9 cellular contexts compared by ENCODE assay signal in genomic region chr6:33172307-33173227, GRCh38. TPM values are rescaled to one million over a fixed set of nuclear protein-coding genes. Genes with fewer than 3 reads are reported as not detected.
DNase-seq lines count a peak whose midpoint lies in the region; ATAC-seq, FAIRE-seq and TF ChIP-seq lines count a peak whose summit lies in the region.
"Had no signal": no experiment of that assay in that cellular context is flagged by ENCODE, and none has a peak within 500 bp of the region (broad histone marks: within the 10 kb centered on the region; RNA-seq: fewer than 3 reads in every experiment).

No MANE protein-coding gene starts in this region.

- no peak for DNase-seq in CD14-positive monocyte (ENCODE audit: low spot score)
- DNase-seq in HTR-8/SVneo (ENCODE audit: insufficient read length, low spot score) = peak; percentile 78
- no peak for DNase-seq in lung (ENCODE audit: low spot score)
- no peak for DNase-seq in activated T-cell treated with anti-CD3 and anti-CD28 coated beads, Interleukin-2, amount 50 U/mL, for 1 hour
- DNase-seq in activated CD8-positive, alpha-beta memory T cell treated with anti-CD3 and anti-CD28 coated beads, Interleukin-2, amount 50 U/mL, for 4 hours = no peak

- H3K27ac Mint-ChIP-seq in CD14-positive monocyte (no peak overlapping the region), brain (peak overlapping the region in 1 of 5 experiments; percentile 21)
- H3K27ac Mint-ChIP-seq: activated naive CD8-positive, alpha-beta T cell had no signal

- WGBS in lung, 2 donors = 67 to 76% methylated on average over 12 of the region's 12 CpGs

- intact Hi-C loops in CD14-positive monocyte (cut with micrococcal nuclease) = no loop called here

- H3K36me3 ChIP-seq in lung (ENCODE audit: control insufficient read depth in 2 of 2, insufficient read depth in 2 of 2, low read length in 2 of 2) = no peaks in the 10 kb centered on the region

- no peak overlapping the region for H3K27ac ChIP-seq in lung (ENCODE audit: low read depth in 1 of 2, low read length in 1 of 2)

- no peaks in the 10 kb centered on the region for H3K9me3 ChIP-seq in lung (ENCODE audit: control insufficient read depth in 2 of 2, insufficient read depth in 1 of 2, low read length in 1 of 2)

- no peaks in the 10 kb centered on the region for H3K36me3 Mint-ChIP-seq in CD14-positive monocyte
- no peaks in the 10 kb centered on the region for H3K36me3 Mint-ChIP-seq in brain
- H3K36me3 Mint-ChIP-seq: activated naive CD8-positive, alpha-beta T cell had no signal

- ATAC-seq in lung (ENCODE audit: insufficient read depth, low FRiP score) (no peak), GM21515 (IDR thresholded peaks at IDR 0.05; ENCODE audit: unreplicated experiment) (no peak), HG03025 (IDR thresholded peaks at IDR 0.05; ENCODE audit: low FRiP score, unreplicated experiment) (no peak)

- no peak overlapping the region for H3K4me3 Mint-ChIP-seq in CD14-positive monocyte
- H3K4me3 Mint-ChIP-seq in brain = no peak overlapping the region
- H3K4me3 Mint-ChIP-seq: activated naive CD8-positive, alpha-beta T cell had no signal

- peak; percentile 63 for TF ChIP-seq CTCF in CD14-positive monocyte (IDR thresholded peaks at IDR 0.05)
- peak; percentile 36 to 50 for TF ChIP-seq CTCF in brain (conservative IDR thresholded peaks at IDR 0.05)
- peak; percentile 4 for TF ChIP-seq CTCF in lung (IDR thresholded peaks at IDR 0.05; ENCODE audit: control extremely low read depth, extremely low read depth)

- H3K27me3 Mint-ChIP-seq in CD14-positive monocyte (ENCODE audit: low read depth in 3 of 3) (peaks cover 8 to 21% (median 17%) of the 10 kb centered on the region in 3 donors), brain (peaks cover 7% of the 10 kb centered on the region)
- H3K27me3 Mint-ChIP-seq: activated naive CD8-positive, alpha-beta T cell had no signal

- H3K27me3 ChIP-seq in lung (ENCODE audit: control insufficient read depth, insufficient read depth) = no peaks in the 10 kb centered on the region

- peaks cover 0 to 4% (median 0%) of the 10 kb centered on the region in 7 donors for H3K9me3 Mint-ChIP-seq in CD14-positive monocyte
- no peaks in the 10 kb centered on the region for H3K9me3 Mint-ChIP-seq in brain

- H3K4me1 ChIP-seq in lung (ENCODE audit: control insufficient read depth in 2 of 2, insufficient read depth in 2 of 2, low read length in 2 of 2) = no peaks in the 10 kb centered on the region

- H3K4me1 Mint-ChIP-seq in CD14-positive monocyte (no peaks in the 10 kb centered on the region), brain (no peaks in the 10 kb centered on the region)

- no peak overlapping the region for H3K4me3 ChIP-seq in lung

- peak; percentile 33 for FAIRE-seq in HTR-8/SVneo (lab: Jason Lieb, UNC)

RNA-seq across cellular contexts. Expression of gene COL11A2, which starts 19.7 kb away (rescaled TPM):
- not detected for polyA plus RNA-seq in CD14-positive monocyte
- 1.2 TPM for polyA plus RNA-seq in brain (ENCODE audit: insufficient read depth, low read depth, low replicate concordance)
- total RNA-seq in lung = 1 to 10 TPM in 1 of 2 donors, under 1 TPM in 1; 0.77 to 2.4 TPM
- polyA plus RNA-seq in lung = 1 to 10 TPM in 1 of 2 donors, under 1 TPM in 1; 0.32 to 1.0 TPM

RNA-seq across cellular contexts. Expression of gene RXRB, which starts 27.9 kb away (rescaled TPM):
- 1 to 10 TPM; 4.5 to 5.1 TPM for polyA plus RNA-seq in CD14-positive monocyte
- 63.3 TPM for polyA plus RNA-seq in brain (ENCODE audit: insufficient read depth, low read depth, low replicate concordance)
- 10 to 100 TPM; 27.4 to 38.7 TPM for total RNA-seq in lung
- 10 to 100 TPM; 28.6 to 33.6 TPM for polyA plus RNA-seq in lung

RNA-seq across cellular contexts. Expression of gene SLC39A7, which starts 28.1 kb away (rescaled TPM):
- 10 to 100 TPM; 14.5 to 17.7 TPM for polyA plus RNA-seq in CD14-positive monocyte
- polyA plus RNA-seq in brain (ENCODE audit: insufficient read depth, low read depth, low replicate concordance) = 114 TPM
- 100 to 1,000 TPM in 1 of 2 donors, 10 to 100 TPM in 1; 53.6 to 137 TPM for total RNA-seq in lung
- 100 to 1,000 TPM in 1 of 2 donors, 10 to 100 TPM in 1; 63.4 to 164 TPM for polyA plus RNA-seq in lung

RNA-seq across cellular contexts. Expression of gene HSD17B8, which starts 31.9 kb away (rescaled TPM):
- polyA plus RNA-seq in CD14-positive monocyte = 10 to 100 TPM in 1 of 2 donors, 1 to 10 TPM in 1; 4.7 to 10.6 TPM
- polyA plus RNA-seq in brain (ENCODE audit: insufficient read depth, low read depth, low replicate concordance) = 23.3 TPM
- 10 to 100 TPM; 19.0 to 22.7 TPM for total RNA-seq in lung
- polyA plus RNA-seq in lung = 10 to 100 TPM; 19.6 to 19.7 TPM

RNA-seq across cellular contexts. Expression of gene RING1, which starts 35.7 kb away (rescaled TPM):
- polyA plus RNA-seq in CD14-positive monocyte (1 to 10 TPM; 4.6 to 5.7 TPM), brain (ENCODE audit: insufficient read depth, low read depth, low replicate concordance) (78.8 TPM), lung (10 to 100 TPM; 34.2 to 43.6 TPM)
- 10 to 100 TPM; 30.0 to 46.6 TPM for total RNA-seq in lung

Comparison
In these comparisons a context has a peak if more than half of its experiments do, and no peak if none do; other contexts are left out.
1. CTCF ChIP-seq: peak in every context shown above with its lines; median percentile 63 in CD14-positive monocyte; 43 in brain; 4 in lung.
2. RNA of gene RXRB, which starts 27.9 kb away (polyA plus RNA-seq): 63.3 TPM in brain (single experiment) and 28.6 to 33.6 TPM in lung; 4.5 to 5.1 TPM in CD14-positive monocyte; every median in the first group is over 4 times any median in the second.